ENCODE assay signal across 1 cellular context in genomic region chr6:124961784-124962611, GRCh38.
TF ChIP-seq lines count a peak whose summit lies in the region.

Gene RNF217, plus strand, starts transcription at chr6:124962437. Its CDS starts 108 bp downstream, at chr6:124962545.

TF ChIP-seq in K562, 482 proteins besides CTCF, POLR2A, EP300 and RAD21 (continued from another document and continues in another):
- TF ChIP-seq CUX1 (CRISPR knock-in tag; IDR thresholded peaks at IDR 0.05) (no peak), RBM15 (IDR thresholded peaks at IDR 0.05; ENCODE audit: insufficient read depth, low read length) (no peak), SMARCE1 (IDR thresholded peaks at IDR 0.05) (peak; percentile 41; the same call in 1 of the 2 replicates), HDAC3 (IDR thresholded peaks at IDR 0.05; ENCODE audit: borderline replicate concordance, partially characterized antibody) (no peak), HINFP (tag; conservative IDR thresholded peaks at IDR 0.05; ENCODE audit: low read depth) (no peak), ILF3 (IDR thresholded peaks at IDR 0.05; ENCODE audit: borderline replicate concordance) (no peak), FOXJ2 (tag; IDR thresholded peaks at IDR 0.05) (0 out of 2 replicates have a peak, but pooled peaks have one; percentile 40), TARDBP (IDR thresholded peaks at IDR 0.05) (no peak), CHD2 (IDR thresholded peaks at IDR 0.05; ENCODE audit: low read depth, low read length) (0 out of 2 replicates have a peak, but pooled peaks have one; percentile 9), HDAC1 (IDR thresholded peaks at IDR 0.05) (peak in 1 of 2 experiments; percentile 85; a peak in 2 of 4 replicates), TRIM24 (IDR thresholded peaks at IDR 0.05) (0 out of 4 replicates have a peak, but pooled peaks of 1 of the 2 experiments have one; percentile 16), PRMT5 (CRISPR knock-in tag; IDR thresholded peaks at IDR 0.05) (no peak), STAG1 (CRISPR knock-in tag; IDR thresholded peaks at IDR 0.05; ENCODE audit: borderline replicate concordance) (no peak), HIVEP1 (CRISPR knock-in tag; IDR thresholded peaks at IDR 0.05) (no peak), PREB (CRISPR knock-in tag; IDR thresholded peaks at IDR 0.05) (no peak), CC2D1A (IDR thresholded peaks at IDR 0.05) (no peak), ZNF512 (tag; IDR thresholded peaks at IDR 0.05) (no peak), ZFP30 (CRISPR knock-in tag; IDR thresholded peaks at IDR 0.05; ENCODE audit: borderline replicate concordance) (no peak), TCF15 (CRISPR knock-in tag; IDR thresholded peaks at IDR 0.05) (no peak), DPF2 (IDR thresholded peaks at IDR 0.05) (no peak; the same call in 1 of the 2 replicates), NR3C1 (CRISPR knock-in tag; IDR thresholded peaks at IDR 0.05) (no peak), ZNF644 (tag; IDR thresholded peaks at IDR 0.05; ENCODE audit: low read depth) (no peak; the same call in 1 of the 2 replicates), ZBTB9 (CRISPR knock-in tag; IDR thresholded peaks at IDR 0.05) (no peak), RBFOX2 (IDR thresholded peaks at IDR 0.05; ENCODE audit: low read depth, low read length) (peak; percentile 77), KLF6 (CRISPR knock-in tag; IDR thresholded peaks at IDR 0.05; ENCODE audit: borderline replicate concordance) (no peak), POLR2B (IDR thresholded peaks at IDR 0.05; ENCODE audit: low read depth, partially characterized antibody) (peak; percentile 41), KAT2B (IDR thresholded peaks at IDR 0.05; ENCODE audit: low read depth, low read length) (no peak), HMGN3 (IDR thresholded peaks at IDR 0.05; ENCODE audit: borderline replicate concordance, extremely low read depth, insufficient read length, low read depth, low read length) (peak; percentile 78), XRCC5 (IDR thresholded peaks at IDR 0.05; ENCODE audit: low read depth, low read length) (no peak), ZKSCAN8 (CRISPR knock-in tag; IDR thresholded peaks at IDR 0.05) (no peak), ZNF507 (tag; conservative IDR thresholded peaks at IDR 0.05) (no peak), MCM3 (IDR thresholded peaks at IDR 0.05) (no peak), ESRRA (IDR thresholded peaks at IDR 0.05; ENCODE audit: borderline replicate concordance, low read depth) (no peak), ZNF184 (CRISPR knock-in tag; IDR thresholded peaks at IDR 0.05) (no peak), ZNF586 (CRISPR knock-in tag; conservative IDR thresholded peaks at IDR 0.05) (no peak), NBN (IDR thresholded peaks at IDR 0.05; ENCODE audit: low read depth) (no peak), FOXJ3 (CRISPR knock-in tag; IDR thresholded peaks at IDR 0.05) (no peak), ETS1 (conservative IDR thresholded peaks at IDR 0.05; ENCODE audit: control insufficient read depth, low read depth, low read length) (0 out of 2 replicates have a peak, but pooled peaks have one; percentile 24), RNF219 (CRISPR knock-in tag; IDR thresholded peaks at IDR 0.05) (no peak), RERE (CRISPR knock-in tag; IDR thresholded peaks at IDR 0.05; ENCODE audit: borderline replicate concordance) (no peak)
